ENCODE assay signal across 8 cellular contexts in the genomic region with DNA sequence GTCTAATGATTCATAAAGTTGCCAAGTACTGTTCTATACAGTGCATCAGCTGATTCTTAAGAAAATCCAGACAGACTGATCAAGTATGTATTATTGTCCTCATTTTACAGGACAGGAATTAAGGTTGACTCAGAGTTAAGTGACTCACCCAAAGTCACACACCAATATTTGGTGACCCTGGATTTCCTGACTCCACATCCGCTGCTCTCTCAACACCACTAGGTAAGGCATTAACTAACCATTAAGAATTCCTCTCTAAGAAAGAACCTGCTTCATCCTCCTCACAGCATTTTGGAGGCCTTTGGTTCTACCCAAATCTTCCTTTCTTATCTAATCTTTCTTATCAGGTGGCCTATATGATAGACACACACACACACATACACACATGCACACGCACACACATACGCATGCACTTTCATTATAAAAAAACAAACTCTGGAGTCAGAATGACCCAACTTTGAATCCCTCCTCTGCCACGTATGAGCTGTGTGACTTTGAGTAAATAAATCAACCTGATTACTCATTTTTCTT.
DNase-seq lines count a peak whose midpoint lies in the region; ATAC-seq and TF ChIP-seq lines count a peak whose summit lies in the region.

No MANE protein-coding gene starts in this region.

- no peaks in the 10 kb centered on the region for H3K27me3 ChIP-seq in IMR-90 (ENCODE audit: control insufficient read depth, insufficient read depth, low read length)
- no peaks in the 10 kb centered on the region for H3K27me3 ChIP-seq in breast epithelium

- H2AK9ac ChIP-seq in IMR-90 (replicated peaks; ENCODE audit: low read depth, low read length, poor library complexity), result no peak overlapping the region

- in situ Hi-C loops in IMR-90 (cut with MboI; ENCODE audit: low sequenced_read_pairs), result no loop called here

- no peaks in the 10 kb centered on the region for H4K20me1 ChIP-seq in IMR-90 (ENCODE audit: insufficient read depth, low read length)

- no peak overlapping the region for H2AK5ac ChIP-seq in IMR-90 (ENCODE audit: low read depth, low read length)

- H3K18ac ChIP-seq in IMR-90 (ENCODE audit: low read depth, low read length), result peak overlapping the region; percentile 66; the same call in 1 of the 2 replicates

- peak; percentile 85 for DNase-seq in IMR-90
- peak; percentile 43 for DNase-seq in amniotic epithelial cell (ENCODE audit: low read depth)
- DNase-seq in retinal pigment epithelial cell (ENCODE audit: low read depth), result peak; percentile 59
- no peak for DNase-seq in globus pallidus (ENCODE audit: low spot score)
- DNase-seq in breast epithelium (ENCODE audit: low spot score in 2 of 2), result no peak
- no peak for DNase-seq in GM19238 (ENCODE audit: insufficient read length, low spot score)

- dilution Hi-C loops in IMR-90 (cut with HindIII; ENCODE audit: low sequenced_read_pairs, unreplicated experiment), result no loop called here

- H3K4ac ChIP-seq in IMR-90 (ENCODE audit: low read depth, low read length), result peak overlapping the region; percentile 44; the same call in 1 of the 2 replicates

- CTCF ChIA-PET in IMR-90 (lab: Yijun Ruan, JAX), result interaction anchor here (0.9 to 2.3 kb wide), 6 partner anchors 9 to 46 kb away, joined by 3 to 13 read pairs (median 4); no protein-coding TSS in a partner anchor

- H3K79me1 ChIP-seq in IMR-90 (ENCODE audit: low read depth in 1 of 2, low read length in 2 of 2), result peaks cover 0 to 10% of the 10 kb centered on the region in 2 experiments; a peak in 1 of 4 replicates

- peak overlapping the region; percentile 42; the same call in 1 of the 2 replicates for H4K91ac ChIP-seq in IMR-90 (ENCODE audit: insufficient read depth, low read depth, low read length)

- peak overlapping the region; percentile 87 for H2BK5ac ChIP-seq in IMR-90 (ENCODE audit: low read depth, low read length, poor library complexity, severe bottlenecking)

- H3K27ac ChIP-seq in IMR-90 (ENCODE audit: insufficient read depth, low read length) (no peak overlapping the region), breast epithelium (no peak overlapping the region)

- ATAC-seq in GM18909 (IDR thresholded peaks at IDR 0.05; ENCODE audit: poor library complexity, unreplicated experiment), result peak; percentile 71
- ATAC-seq in IMR-90 (ENCODE audit: low read depth), result peak; percentile 79
- ATAC-seq in HG02840 (IDR thresholded peaks at IDR 0.05; ENCODE audit: low FRiP score, unreplicated experiment), result no peak

- H2BK120ac ChIP-seq in IMR-90 (ENCODE audit: low read depth, low read length), result peak overlapping the region; percentile 78; the same call in 1 of the 2 replicates

- no peak for TF ChIP-seq CTCF in IMR-90 (conservative IDR thresholded peaks at IDR 0.05; ENCODE audit: low read depth, low read length)
- TF ChIP-seq CTCF in retinal pigment epithelial cell (conservative IDR thresholded peaks at IDR 0.05; ENCODE audit: low read depth, low read length), result no peak
- no peak for TF ChIP-seq CTCF in breast epithelium (IDR thresholded peaks at IDR 0.05)

- no peak overlapping the region for H3K56ac ChIP-seq in IMR-90 (ENCODE audit: extremely low read depth, insufficient read depth, low read length)

- TF ChIP-seq POLR2A in IMR-90 (IDR thresholded peaks at IDR 0.05; ENCODE audit: low read depth, low read length) (no peak), breast epithelium (IDR thresholded peaks at IDR 0.05) (no peak)

- H3K23ac ChIP-seq in IMR-90 (ENCODE audit: low read depth, low read length), result peak overlapping the region; percentile 76; the same call in 1 of the 2 replicates

- 0% methylated on average over 1 of the region's 4 CpGs; no CpG with 5 or more reads in 1 of the 2 experiments for WGBS in IMR-90 (ENCODE audit: extremely low coverage in 2 of 2, insufficient read length in 1 of 2), 2 experiments

- H4K5ac ChIP-seq in IMR-90 (ENCODE audit: low read depth, low read length), result no peak overlapping the region; the same call in 1 of the 2 replicates

- intact Hi-C loops in IMR-90 (cut with micrococcal nuclease), result no loop called here
- intact Hi-C loops in breast epithelium (cut with DNase I; ENCODE audit: low total_unique reads), result no loop called here

- H3K4me3 ChIP-seq in IMR-90 (ENCODE audit: insufficient read depth, low read depth, low read length), result no peak overlapping the region
- H3K4me3 ChIP-seq in retinal pigment epithelial cell (ENCODE audit: low read length), result no peak overlapping the region
- H3K4me3 ChIP-seq in breast epithelium, result no peak overlapping the region

- peak overlapping the region; percentile 16; the same call in 1 of the 2 replicates for H3K4me2 ChIP-seq in IMR-90 (ENCODE audit: low read depth, low read length)

- H3K9me3 ChIP-seq in IMR-90 (ENCODE audit: control insufficient read depth, insufficient read depth, low read length) (no peaks in the 10 kb centered on the region), breast epithelium (no peaks in the 10 kb centered on the region)

- BruUV-seq in IMR-90 (replicated peaks; lab: Mats Ljungman, UMichigan), result no TSS peak

- H3K9ac ChIP-seq in IMR-90 (ENCODE audit: low read depth, low read length), result no peak overlapping the region

- H3K4me1 ChIP-seq in IMR-90 (ENCODE audit: control insufficient read depth, insufficient read depth, low read length) (peaks cover 10% of the 10 kb centered on the region), breast epithelium (no peaks in the 10 kb centered on the region)

- H3K9me1 ChIP-seq in IMR-90 (ENCODE audit: insufficient read depth, low read length), result peaks cover 4% of the 10 kb centered on the region

- peak overlapping the region in 1 of 2 experiments; percentile 20; a peak in 1 of 4 replicates for H4K8ac ChIP-seq in IMR-90 (ENCODE audit: low read depth in 2 of 2, low read length in 2 of 2)

- H2BK15ac ChIP-seq in IMR-90 (ENCODE audit: low read depth, low read length), result peak overlapping the region; percentile 49; the same call in 1 of the 3 replicates

- POLR2A ChIA-PET in IMR-90 (lab: Charles Lee; ENCODE audit: unreplicated experiment), result interaction anchor here (0.6 kb wide), 1 partner anchor 128 kb away, joined by 3 read pairs; no protein-coding TSS in a partner anchor

- 0 out of 2 replicates have a peak overlapping the region, but pooled peaks have one; percentile 11 for H3K14ac ChIP-seq in IMR-90 (replicated peaks; ENCODE audit: low read depth, low read length)

- peak overlapping the region; percentile 7; the same call in 1 of the 2 replicates for H2BK20ac ChIP-seq in IMR-90 (ENCODE audit: low read depth, low read length)

- no peaks in the 10 kb centered on the region for H3K36me3 ChIP-seq in IMR-90 (ENCODE audit: control insufficient read depth, insufficient read depth, low read length)
- no peaks in the 10 kb centered on the region for H3K36me3 ChIP-seq in breast epithelium

- H2AFZ ChIP-seq in IMR-90 (replicated peaks; ENCODE audit: low read length, poor library complexity), result no peak overlapping the region

- no peak for TF ChIP-seq RAD21 in IMR-90 (IDR thresholded peaks at IDR 0.05; ENCODE audit: low read length)

TF ChIP-seq in IMR-90, 13 proteins besides CTCF, POLR2A, EP300 and RAD21:
- TF ChIP-seq CEBPB (IDR thresholded peaks at IDR 0.05; ENCODE audit: low read depth, low read length) (0 out of 2 replicates have a peak, but pooled peaks have one; percentile 48), SMC3 (IDR thresholded peaks at IDR 0.05; ENCODE audit: low read depth, low read length) (no peak), MAFK (IDR thresholded peaks at IDR 0.05; ENCODE audit: low read depth, low read length) (0 out of 2 replicates have a peak, but pooled peaks have one; percentile 5), BHLHE40 (IDR thresholded peaks at IDR 0.05; ENCODE audit: low read depth, low read length) (peak; percentile 33), FOS (IDR thresholded peaks at IDR 0.05; ENCODE audit: low read depth, low read length) (peak; percentile 43), RCOR1 (IDR thresholded peaks at IDR 0.05; ENCODE audit: insufficient replicate concordance, low read length) (no peak), NFE2L2 (IDR thresholded peaks at IDR 0.05; ENCODE audit: low read depth, low read length) (no peak), RFX5 (IDR thresholded peaks at IDR 0.05; ENCODE audit: low read depth, low read length) (no peak)
- TF ChIP-seq, protein P1, sequence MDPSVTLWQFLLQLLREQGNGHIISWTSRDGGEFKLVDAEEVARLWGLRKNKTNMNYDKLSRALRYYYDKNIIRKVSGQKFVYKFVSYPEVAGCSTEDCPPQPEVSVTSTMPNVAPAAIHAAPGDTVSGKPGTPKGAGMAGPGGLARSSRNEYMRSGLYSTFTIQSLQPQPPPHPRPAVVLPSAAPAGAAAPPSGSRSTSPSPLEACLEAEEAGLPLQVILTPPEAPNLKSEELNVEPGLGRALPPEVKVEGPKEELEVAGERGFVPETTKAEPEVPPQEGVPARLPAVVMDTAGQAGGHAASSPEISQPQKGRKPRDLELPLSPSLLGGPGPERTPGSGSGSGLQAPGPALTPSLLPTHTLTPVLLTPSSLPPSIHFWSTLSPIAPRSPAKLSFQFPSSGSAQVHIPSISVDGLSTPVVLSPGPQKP (IDR thresholded peaks at IDR 0.05; ENCODE audit: borderline replicate concordance, low read depth, low read length), result no peak

Comparison
In these comparisons a context has a peak if more than half of its experiments do, and no peak if none do; other contexts are left out.
1. DNase-seq: peak in IMR-90 (single experiment), amniotic epithelial cell (single experiment) and retinal pigment epithelial cell (single experiment); none in globus pallidus (single experiment), breast epithelium (0 of 2) and GM19238 (single experiment).